Comparison of ENCODE assay signal across 27 cellular contexts in the genomic region with DNA sequence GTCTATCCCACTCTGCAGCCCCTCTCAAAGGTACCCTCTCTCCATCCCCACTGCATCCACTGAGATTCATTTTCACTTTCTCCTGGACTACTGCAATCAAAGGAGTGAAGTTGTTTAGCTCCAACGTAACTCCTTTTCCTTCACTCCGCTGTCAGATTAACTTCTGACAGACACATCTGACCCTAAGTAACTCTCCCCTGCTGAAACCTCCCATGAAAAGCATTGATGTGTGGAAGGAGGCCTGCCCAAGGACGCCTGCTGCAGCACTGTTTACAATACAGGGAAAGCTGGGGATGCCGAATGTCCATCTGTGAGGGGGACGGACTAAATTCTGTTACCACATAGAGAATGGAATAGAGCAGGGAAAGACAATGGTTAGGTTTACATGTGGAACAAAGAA.
"Had no signal": no experiment of that assay in that cellular context is flagged by ENCODE, and none has a peak within 500 bp of the region (broad histone marks: within the 10 kb centered on the region; RNA-seq: fewer than 3 reads in every experiment).

No MANE protein-coding gene starts in this region.

- H3K4me3 ChIP-seq: dorsolateral prefrontal cortex, esophagus squamous epithelium, gastroesophageal sphincter, lung, pancreas, prostate gland, sigmoid colon, skin epidermis, testis, tibial nerve, upper lobe of right lung, vagina had no signal

- H3K36me3 Mint-ChIP-seq: stimulated activated naive B cell treated with anti-CD40 and anti-IgM and Interleukin-4, amounts not matched to agents 10 μg/mL and 1 μg/mL and 100 μg/mL, for 72 hours had no signal

- H3K9me3 Mint-ChIP-seq: stimulated activated naive CD8-positive, alpha-beta T cell treated with anti-CD3 and anti-CD28 coated beads, Interleukin-15, amount 100 ng/mL, for 72 hours had no signal

- H3K36me3 ChIP-seq: esophagus squamous epithelium, gastroesophageal sphincter, pancreas, prostate gland, sigmoid colon, tibial nerve, upper lobe of right lung, vagina had no signal

- H3K4me1 Mint-ChIP-seq: immature natural killer cell; naive B cell; nephron; stimulated activated naive B cell treated with anti-CD40 and anti-IgM and Interleukin-4, amounts not matched to agents 10 μg/mL and 1 μg/mL and 100 μg/mL, for 72 hours; stimulated activated naive CD8-positive, alpha-beta T cell treated with anti-CD3 and anti-CD28 coated beads, Interleukin-15, amount 100 ng/mL, for 72 hours had no signal

- H3K27ac Mint-ChIP-seq: immature natural killer cell; nephron; stimulated activated naive B cell treated with anti-CD40 and anti-IgM and Interleukin-4, amounts not matched to agents 10 μg/mL and 1 μg/mL and 100 μg/mL, for 72 hours; stimulated activated naive CD8-positive, alpha-beta T cell treated with anti-CD3 and anti-CD28 coated beads, Interleukin-15, amount 100 ng/mL, for 72 hours had no signal

- H3K4me3 Mint-ChIP-seq: immature natural killer cell; naive B cell; nephron; stimulated activated naive B cell treated with anti-CD40 and anti-IgM and Interleukin-4, amounts not matched to agents 10 μg/mL and 1 μg/mL and 100 μg/mL, for 72 hours; stimulated activated naive CD8-positive, alpha-beta T cell treated with anti-CD3 and anti-CD28 coated beads, Interleukin-15, amount 100 ng/mL, for 72 hours had no signal

- H3K4me1 ChIP-seq: esophagus squamous epithelium, gastroesophageal sphincter, pancreas, prostate gland, sigmoid colon, testis, tibial nerve, upper lobe of right lung, vagina had no signal

- H3K27me3 ChIP-seq: gastroesophageal sphincter, pancreas, sigmoid colon, testis, tibial nerve, upper lobe of right lung, vagina had no signal

- H3K9me3 ChIP-seq: pancreas, prostate gland, sigmoid colon, testis, upper lobe of right lung, vagina had no signal

- DNase-seq: cortex of kidney; dorsolateral prefrontal cortex; effector memory CD4-positive, alpha-beta T cell; esophagus squamous epithelium; foreskin fibroblast; immature natural killer cell; left cardiac atrium; left ventricle myocardium superior; mesendoderm; naive B cell; nucleus accumbens; pancreas; sigmoid colon; stimulated activated CD4-positive, alpha-beta T cell treated with anti-CD3 and anti-CD28 coated beads, Interleukin-2, amount 100 ng/mL, for 24 hours; stimulated activated CD4-positive, alpha-beta T cell treated with anti-CD3 and anti-CD28 coated beads, Interleukin-4, amount 100 ng/mL, for 4 hours; stimulated activated naive B cell treated with anti-CD40 and anti-IgM and Interleukin-4, amounts not matched to agents 10 μg/mL and 1 μg/mL and 100 μg/mL, for 72 hours; stimulated activated naive CD8-positive, alpha-beta T cell treated with anti-CD3 and anti-CD28 coated beads, Interleukin-15, amount 100 ng/mL, for 72 hours; testis; upper lobe of right lung had no signal

- H3K27ac ChIP-seq: dorsolateral prefrontal cortex, epithelial cell of prostate, esophagus squamous epithelium, gastroesophageal sphincter, pancreas, prostate gland, sigmoid colon, skin epidermis, testis, tibial nerve, upper lobe of right lung, vagina had no signal
